ENCODE assay signal across 8 cellular contexts in genomic region chr3:128487813-128488635, GRCh38. TPM values are rescaled to one million over a fixed set of nuclear protein-coding genes. Genes with fewer than 3 reads are reported as not detected.
DNase-seq lines count a peak whose midpoint lies in the region; ATAC-seq and TF ChIP-seq lines count a peak whose summit lies in the region.

No MANE protein-coding gene starts in this region.

- in situ Hi-C loops in HAP-1 (cut with MboI; ENCODE audit: low sequenced_read_pairs): loop anchor here (5.0 kb wide), 1 partner anchor 119 kb away; no protein-coding TSS in a partner anchor

- DNase-seq in CD4-positive, CD25-positive, alpha-beta regulatory T cell: peak in 1 of 3 donors; percentile 27
- DNase-seq in HAP-1 (ENCODE audit: low spot score in 2 of 2): peak; percentile 87 to 95
- DNase-seq in NCI-H510A treated with DMSO at 0.1 percent for 48 hours (lab: John Stamatoyannopoulos, UW): peak; percentile 72
- DNase-seq in activated naive CD8-positive, alpha-beta T cell treated with anti-CD3 and anti-CD28 coated beads for 36 hours: peak; percentile 53
- peak; percentile 88 for DNase-seq in Right ventricle myocardium inferior (ENCODE audit: missing footprints)

- no peaks in the 10 kb centered on the region for H3K36me3 ChIP-seq in CD4-positive, CD25-positive, alpha-beta regulatory T cell (ENCODE audit: control insufficient read depth, insufficient read depth, low read length)
- peaks cover 39% of the 10 kb centered on the region for H3K36me3 ChIP-seq in HAP-1 (replicated peaks)
- H3K36me3 ChIP-seq in neutrophil: no peaks in the 10 kb centered on the region

- peaks cover 72% of the 10 kb centered on the region for H3K4me1 ChIP-seq in CD4-positive, CD25-positive, alpha-beta regulatory T cell (ENCODE audit: control insufficient read depth, insufficient read depth, low read length, poor library complexity, severe bottlenecking)
- H3K4me1 ChIP-seq in HAP-1 (peaks cover 42% of the 10 kb centered on the region), neutrophil (ENCODE audit: control insufficient read depth in 1 of 2, insufficient read depth in 1 of 2, low read depth in 1 of 2, low read length in 1 of 2) (peaks cover 43 to 60% of the 10 kb centered on the region in 2 experiments)

- no peak overlapping the region for H3K4me3 ChIP-seq in CD4-positive, CD25-positive, alpha-beta regulatory T cell (ENCODE audit: low read depth, low read length)
- peak overlapping the region; percentile 77 for H3K4me3 ChIP-seq in HAP-1
- H3K4me3 ChIP-seq in neutrophil (ENCODE audit: low read depth in 1 of 2, low read length in 1 of 2): peak overlapping the region; percentile 12 to 58

- no peaks in the 10 kb centered on the region for H3K36me3 Mint-ChIP-seq in CD4-positive, CD25-positive, alpha-beta regulatory T cell
- H3K36me3 Mint-ChIP-seq in activated naive CD8-positive, alpha-beta T cell treated with anti-CD3 and anti-CD28 coated beads for 36 hours: no peaks in the 10 kb centered on the region

- H3K27ac ChIP-seq in CD4-positive, CD25-positive, alpha-beta regulatory T cell (ENCODE audit: insufficient read depth, low read length, poor library complexity, severe bottlenecking): no peak overlapping the region
- H3K27ac ChIP-seq in neutrophil: no peak overlapping the region

- ATAC-seq in CD4-positive, CD25-positive, alpha-beta regulatory T cell (ENCODE audit: low read depth in 2 of 2): no peak
- ATAC-seq in Right ventricle myocardium inferior (peak; percentile 83), HG03342 (IDR thresholded peaks at IDR 0.05; ENCODE audit: unreplicated experiment) (no peak), HG03460 (IDR thresholded peaks at IDR 0.05; ENCODE audit: unreplicated experiment) (no peak)

- intact Hi-C loops in Right ventricle myocardium inferior (cut with DNase I): no loop called here

- peak overlapping the region; percentile 59 to 84 (median 64) for H3K4me3 Mint-ChIP-seq in CD4-positive, CD25-positive, alpha-beta regulatory T cell
- peak overlapping the region; percentile 29 for H3K4me3 Mint-ChIP-seq in activated naive CD8-positive, alpha-beta T cell treated with anti-CD3 and anti-CD28 coated beads for 36 hours

- peaks cover 13% of the 10 kb centered on the region for H3K27me3 ChIP-seq in CD4-positive, CD25-positive, alpha-beta regulatory T cell (ENCODE audit: control insufficient read depth, insufficient read depth, low read length)
- no peaks in the 10 kb centered on the region for H3K27me3 ChIP-seq in HAP-1 (ENCODE audit: low read depth)
- H3K27me3 ChIP-seq in neutrophil: peaks cover 100% of the 10 kb centered on the region

- H3K27me3 Mint-ChIP-seq in CD4-positive, CD25-positive, alpha-beta regulatory T cell: peaks cover 78% of the 10 kb centered on the region
- H3K27me3 Mint-ChIP-seq in activated naive CD8-positive, alpha-beta T cell treated with anti-CD3 and anti-CD28 coated beads for 36 hours: peaks cover 84% of the 10 kb centered on the region

- no peaks in the 10 kb centered on the region for H3K9me3 ChIP-seq in CD4-positive, CD25-positive, alpha-beta regulatory T cell (ENCODE audit: control insufficient read depth in 2 of 2, low read length in 2 of 2)
- H3K9me3 ChIP-seq in HAP-1 (no peaks in the 10 kb centered on the region), neutrophil (no peaks in the 10 kb centered on the region)

- H3K27ac Mint-ChIP-seq in CD4-positive, CD25-positive, alpha-beta regulatory T cell: no peak overlapping the region
- no peak overlapping the region for H3K27ac Mint-ChIP-seq in activated naive CD8-positive, alpha-beta T cell treated with anti-CD3 and anti-CD28 coated beads for 36 hours

- TF ChIP-seq CTCF in neutrophil (IDR thresholded peaks at IDR 0.05): no peak

- peaks cover 0 to 52% (median 12%) of the 10 kb centered on the region in 4 donors for H3K4me1 Mint-ChIP-seq in CD4-positive, CD25-positive, alpha-beta regulatory T cell
- peaks cover 36% of the 10 kb centered on the region for H3K4me1 Mint-ChIP-seq in activated naive CD8-positive, alpha-beta T cell treated with anti-CD3 and anti-CD28 coated beads for 36 hours

- peaks cover 0 to 7% (median 0%) of the 10 kb centered on the region in 7 donors for H3K9me3 Mint-ChIP-seq in CD4-positive, CD25-positive, alpha-beta regulatory T cell
- H3K9me3 Mint-ChIP-seq in activated naive CD8-positive, alpha-beta T cell treated with anti-CD3 and anti-CD28 coated beads for 36 hours: no peaks in the 10 kb centered on the region

RNA-seq across cellular contexts. Expression of gene GATA2, which starts 5.0 kb away (rescaled TPM):
- total RNA-seq in CD4-positive, CD25-positive, alpha-beta regulatory T cell: 6.2 TPM
- polyA plus RNA-seq in CD4-positive, CD25-positive, alpha-beta regulatory T cell: not detected
- under 1 TPM in 1 of 2 experiments, not detected in 1; 0.24 TPM for total RNA-seq in activated naive CD8-positive, alpha-beta T cell treated with anti-CD3 and anti-CD28 coated beads for 36 hours
- total RNA-seq in Right ventricle myocardium inferior: 9.1 TPM

RNA-seq across cellular contexts. Expression of gene DNAJB8, which starts 21.3 kb away (rescaled TPM):
- total RNA-seq in CD4-positive, CD25-positive, alpha-beta regulatory T cell: not detected
- not detected for polyA plus RNA-seq in CD4-positive, CD25-positive, alpha-beta regulatory T cell
- total RNA-seq in activated naive CD8-positive, alpha-beta T cell treated with anti-CD3 and anti-CD28 coated beads for 36 hours: not detected
- total RNA-seq in Right ventricle myocardium inferior: not detected
